Comparison of ENCODE assay signal across 11 cellular contexts in the genomic region with DNA sequence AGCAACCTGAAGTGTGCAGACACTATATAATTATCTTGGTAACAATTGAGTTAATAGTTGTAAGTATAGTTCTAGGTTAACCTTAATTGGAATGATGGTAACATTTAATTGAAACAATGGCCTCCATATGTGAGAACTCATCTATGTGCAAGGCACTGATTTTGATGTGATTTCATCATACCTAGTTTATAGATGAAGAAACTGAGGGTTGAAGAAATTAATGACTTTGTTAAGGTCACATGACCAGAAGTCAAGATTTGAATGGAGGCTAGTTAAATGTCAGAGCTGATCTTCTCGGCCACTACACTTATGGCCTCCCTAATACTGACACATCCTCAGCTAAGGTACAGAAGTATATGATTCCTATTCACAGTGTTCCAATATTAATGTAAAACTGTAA.
"Had no signal": no experiment of that assay in that cellular context is flagged by ENCODE, and none has a peak within 500 bp of the region (broad histone marks: within the 10 kb centered on the region; RNA-seq: fewer than 3 reads in every experiment).

No MANE protein-coding gene starts in this region.

- H3K27ac ChIP-seq: GM23248 had no signal

- H3K4me1 ChIP-seq: HAP-1 had no signal

- H3K9me3 ChIP-seq: HAP-1 had no signal

- FAIRE-seq: H1, H54 had no signal

- H3K4me3 ChIP-seq: GM23248, GM23338, HAP-1 had no signal

- H3K9ac ChIP-seq: GM23248 had no signal

- H3K4me2 ChIP-seq: GM23338 had no signal

- ATAC-seq: GM23338, HCT116 had no signal

- H2AFZ ChIP-seq: GM23248, GM23338 had no signal

- DNase-seq: GM23248, GOT3, H7, H9, HCEC 1CT, HFFc6 had no signal

- H3K36me3 ChIP-seq: HAP-1 had no signal
